Comparison of ENCODE assay signal across 1 cellular context in the genomic region with DNA sequence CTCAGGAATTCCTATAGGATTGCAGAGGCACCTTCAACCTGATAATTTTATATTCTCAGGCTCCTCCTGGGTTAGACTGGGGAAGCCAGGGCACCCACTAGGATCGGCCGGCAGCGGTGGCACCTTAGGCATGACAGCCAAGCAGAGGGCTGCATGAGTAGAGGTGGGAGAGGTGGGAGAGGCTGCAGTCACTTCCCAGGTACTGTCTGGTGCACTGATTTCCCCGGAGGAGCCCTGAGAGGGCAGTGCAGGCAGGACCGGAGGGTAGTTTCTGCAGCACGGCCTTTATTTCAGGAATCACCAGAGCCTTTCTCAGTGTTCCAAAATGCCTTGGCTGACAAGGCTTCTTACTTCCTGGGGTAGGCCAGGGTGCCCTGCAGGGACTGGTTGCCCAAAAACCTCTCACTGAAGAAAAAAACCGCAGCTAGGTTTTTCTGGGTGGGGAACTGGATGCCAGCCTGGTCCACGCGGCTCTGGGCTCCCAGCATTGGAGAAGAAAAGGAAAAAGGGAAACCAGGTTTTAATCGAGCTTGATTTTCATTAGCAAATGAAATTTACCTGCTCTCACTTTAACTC.
TF ChIP-seq lines count a peak whose summit lies in the region.

No MANE protein-coding gene starts in this region.

TF ChIP-seq in H1, 55 proteins besides CTCF, POLR2A, EP300 and RAD21:
- TF ChIP-seq RNF2 (IDR thresholded peaks at IDR 0.05; ENCODE audit: borderline replicate concordance, low read depth, low read length, missing control alignments, poor library complexity, severe bottlenecking) (peak; percentile 74), MAFK (IDR thresholded peaks at IDR 0.05; ENCODE audit: low read depth, low read length) (no peak), RXRA (IDR thresholded peaks at IDR 0.05; ENCODE audit: insufficient read depth, low read depth, low read length) (no peak), EZH2 (IDR thresholded peaks at IDR 0.05; ENCODE audit: low read depth, low read length, severe bottlenecking) (peak; percentile 8), EGR1 (IDR thresholded peaks at IDR 0.05; ENCODE audit: borderline replicate concordance, low read depth, low read length) (no peak), PHF8 (conservative IDR thresholded peaks at IDR 0.05; ENCODE audit: low read depth, low read length) (no peak), BACH1 (IDR thresholded peaks at IDR 0.05; ENCODE audit: low read length) (no peak), SUZ12 (IDR thresholded peaks at IDR 0.05; ENCODE audit: low read length) (peak; percentile 81), JUND (IDR thresholded peaks at IDR 0.05; ENCODE audit: low read length) (no peak), SP1 (IDR thresholded peaks at IDR 0.05; ENCODE audit: low read depth, low read length) (no peak), SIX5 (IDR thresholded peaks at IDR 0.05; ENCODE audit: low read depth, low read length) (no peak)
- TF ChIP-seq, protein P1, sequence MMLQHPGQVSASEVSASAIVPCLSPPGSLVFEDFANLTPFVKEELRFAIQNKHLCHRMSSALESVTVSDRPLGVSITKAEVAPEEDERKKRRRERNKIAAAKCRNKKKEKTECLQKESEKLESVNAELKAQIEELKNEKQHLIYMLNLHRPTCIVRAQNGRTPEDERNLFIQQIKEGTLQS (IDR thresholded peaks at IDR 0.05; ENCODE audit: insufficient read depth, low read depth, low read length), result no peak
- TF ChIP-seq, protein P2, sequence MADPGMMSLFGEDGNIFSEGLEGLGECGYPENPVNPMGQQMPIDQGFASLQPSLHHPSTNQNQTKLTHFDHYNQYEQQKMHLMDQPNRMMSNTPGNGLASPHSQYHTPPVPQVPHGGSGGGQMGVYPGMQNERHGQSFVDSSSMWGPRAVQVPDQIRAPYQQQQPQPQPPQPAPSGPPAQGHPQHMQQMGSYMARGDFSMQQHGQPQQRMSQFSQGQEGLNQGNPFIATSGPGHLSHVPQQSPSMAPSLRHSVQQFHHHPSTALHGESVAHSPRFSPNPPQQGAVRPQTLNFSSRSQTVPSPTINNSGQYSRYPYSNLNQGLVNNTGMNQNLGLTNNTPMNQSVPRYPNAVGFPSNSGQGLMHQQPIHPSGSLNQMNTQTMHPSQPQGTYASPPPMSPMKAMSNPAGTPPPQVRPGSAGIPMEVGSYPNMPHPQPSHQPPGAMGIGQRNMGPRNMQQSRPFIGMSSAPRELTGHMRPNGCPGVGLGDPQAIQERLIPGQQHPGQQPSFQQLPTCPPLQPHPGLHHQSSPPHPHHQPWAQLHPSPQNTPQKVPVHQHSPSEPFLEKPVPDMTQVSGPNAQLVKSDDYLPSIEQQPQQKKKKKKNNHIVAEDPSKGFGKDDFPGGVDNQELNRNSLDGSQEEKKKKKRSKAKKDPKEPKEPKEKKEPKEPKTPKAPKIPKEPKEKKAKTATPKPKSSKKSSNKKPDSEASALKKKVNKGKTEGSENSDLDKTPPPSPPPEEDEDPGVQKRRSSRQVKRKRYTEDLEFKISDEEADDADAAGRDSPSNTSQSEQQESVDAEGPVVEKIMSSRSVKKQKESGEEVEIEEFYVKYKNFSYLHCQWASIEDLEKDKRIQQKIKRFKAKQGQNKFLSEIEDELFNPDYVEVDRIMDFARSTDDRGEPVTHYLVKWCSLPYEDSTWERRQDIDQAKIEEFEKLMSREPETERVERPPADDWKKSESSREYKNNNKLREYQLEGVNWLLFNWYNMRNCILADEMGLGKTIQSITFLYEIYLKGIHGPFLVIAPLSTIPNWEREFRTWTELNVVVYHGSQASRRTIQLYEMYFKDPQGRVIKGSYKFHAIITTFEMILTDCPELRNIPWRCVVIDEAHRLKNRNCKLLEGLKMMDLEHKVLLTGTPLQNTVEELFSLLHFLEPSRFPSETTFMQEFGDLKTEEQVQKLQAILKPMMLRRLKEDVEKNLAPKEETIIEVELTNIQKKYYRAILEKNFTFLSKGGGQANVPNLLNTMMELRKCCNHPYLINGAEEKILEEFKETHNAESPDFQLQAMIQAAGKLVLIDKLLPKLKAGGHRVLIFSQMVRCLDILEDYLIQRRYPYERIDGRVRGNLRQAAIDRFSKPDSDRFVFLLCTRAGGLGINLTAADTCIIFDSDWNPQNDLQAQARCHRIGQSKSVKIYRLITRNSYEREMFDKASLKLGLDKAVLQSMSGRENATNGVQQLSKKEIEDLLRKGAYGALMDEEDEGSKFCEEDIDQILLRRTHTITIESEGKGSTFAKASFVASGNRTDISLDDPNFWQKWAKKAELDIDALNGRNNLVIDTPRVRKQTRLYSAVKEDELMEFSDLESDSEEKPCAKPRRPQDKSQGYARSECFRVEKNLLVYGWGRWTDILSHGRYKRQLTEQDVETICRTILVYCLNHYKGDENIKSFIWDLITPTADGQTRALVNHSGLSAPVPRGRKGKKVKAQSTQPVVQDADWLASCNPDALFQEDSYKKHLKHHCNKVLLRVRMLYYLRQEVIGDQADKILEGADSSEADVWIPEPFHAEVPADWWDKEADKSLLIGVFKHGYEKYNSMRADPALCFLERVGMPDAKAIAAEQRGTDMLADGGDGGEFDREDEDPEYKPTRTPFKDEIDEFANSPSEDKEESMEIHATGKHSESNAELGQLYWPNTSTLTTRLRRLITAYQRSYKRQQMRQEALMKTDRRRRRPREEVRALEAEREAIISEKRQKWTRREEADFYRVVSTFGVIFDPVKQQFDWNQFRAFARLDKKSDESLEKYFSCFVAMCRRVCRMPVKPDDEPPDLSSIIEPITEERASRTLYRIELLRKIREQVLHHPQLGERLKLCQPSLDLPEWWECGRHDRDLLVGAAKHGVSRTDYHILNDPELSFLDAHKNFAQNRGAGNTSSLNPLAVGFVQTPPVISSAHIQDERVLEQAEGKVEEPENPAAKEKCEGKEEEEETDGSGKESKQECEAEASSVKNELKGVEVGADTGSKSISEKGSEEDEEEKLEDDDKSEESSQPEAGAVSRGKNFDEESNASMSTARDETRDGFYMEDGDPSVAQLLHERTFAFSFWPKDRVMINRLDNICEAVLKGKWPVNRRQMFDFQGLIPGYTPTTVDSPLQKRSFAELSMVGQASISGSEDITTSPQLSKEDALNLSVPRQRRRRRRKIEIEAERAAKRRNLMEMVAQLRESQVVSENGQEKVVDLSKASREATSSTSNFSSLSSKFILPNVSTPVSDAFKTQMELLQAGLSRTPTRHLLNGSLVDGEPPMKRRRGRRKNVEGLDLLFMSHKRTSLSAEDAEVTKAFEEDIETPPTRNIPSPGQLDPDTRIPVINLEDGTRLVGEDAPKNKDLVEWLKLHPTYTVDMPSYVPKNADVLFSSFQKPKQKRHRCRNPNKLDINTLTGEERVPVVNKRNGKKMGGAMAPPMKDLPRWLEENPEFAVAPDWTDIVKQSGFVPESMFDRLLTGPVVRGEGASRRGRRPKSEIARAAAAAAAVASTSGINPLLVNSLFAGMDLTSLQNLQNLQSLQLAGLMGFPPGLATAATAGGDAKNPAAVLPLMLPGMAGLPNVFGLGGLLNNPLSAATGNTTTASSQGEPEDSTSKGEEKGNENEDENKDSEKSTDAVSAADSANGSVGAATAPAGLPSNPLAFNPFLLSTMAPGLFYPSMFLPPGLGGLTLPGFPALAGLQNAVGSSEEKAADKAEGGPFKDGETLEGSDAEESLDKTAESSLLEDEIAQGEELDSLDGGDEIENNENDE (IDR thresholded peaks at IDR 0.05; ENCODE audit: insufficient replicate concordance, low read length), result no peak
TF ChIP-seq in H1: peak in this region for 3.
